Comparison of ENCODE assay signal across 9 cellular contexts in the genomic region with DNA sequence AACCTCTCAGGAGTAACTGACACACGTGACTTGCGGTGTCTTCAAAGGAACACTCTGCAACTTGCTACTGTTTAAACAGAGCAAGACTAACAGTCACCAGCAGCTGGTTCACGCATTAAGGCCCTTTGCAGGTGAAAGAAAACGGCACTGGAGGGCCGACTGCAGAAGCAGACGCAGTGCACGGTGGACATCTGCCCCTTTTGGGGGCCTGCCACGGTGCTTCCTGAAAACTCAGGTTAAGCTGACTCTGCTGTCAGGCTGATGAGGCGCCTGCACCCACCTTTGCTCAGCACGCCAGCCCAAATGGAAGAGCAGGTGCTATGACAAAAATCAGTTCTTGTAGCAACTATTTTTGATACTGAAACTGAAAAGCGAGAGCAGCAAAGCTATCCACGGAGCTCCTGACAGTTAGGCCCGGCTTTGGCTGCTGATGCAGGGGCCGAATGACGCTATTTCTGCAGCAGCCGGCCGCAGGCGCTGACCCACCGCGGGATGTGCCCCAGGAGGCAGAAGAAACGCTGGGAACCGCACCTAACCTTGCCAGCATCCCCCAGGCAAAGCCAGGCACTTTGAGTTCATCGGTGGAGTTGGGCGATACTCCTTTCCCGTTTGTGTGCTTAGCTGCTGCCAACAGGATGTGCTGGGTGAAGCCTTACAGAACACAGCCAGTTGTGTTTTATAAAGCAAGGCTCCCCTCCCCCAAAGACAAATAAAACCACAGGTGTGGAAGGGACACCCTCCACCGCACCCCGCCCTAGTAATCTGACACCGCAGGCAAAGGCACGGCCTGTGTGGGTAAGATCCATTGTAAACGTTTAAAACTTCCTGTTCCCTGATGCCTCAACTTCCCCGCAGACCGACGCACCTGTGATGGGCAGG. TPM values are rescaled to one million over a fixed set of nuclear protein-coding genes. Genes with fewer than 3 reads are reported as not detected.
DNase-seq lines count a peak whose midpoint lies in the region; ATAC-seq and TF ChIP-seq lines count a peak whose summit lies in the region.
"Had no signal": no experiment of that assay in that cellular context is flagged by ENCODE, and none has a peak within 500 bp of the region (broad histone marks: within the 10 kb centered on the region; RNA-seq: fewer than 3 reads in every experiment).

No MANE protein-coding gene starts in this region.

- POLR2A ChIA-PET in activated CD8-positive, alpha-beta T cell treated with anti-CD3 and anti-CD28 coated beads for 36 hours (lab: Charles Lee): interaction anchor here (0.7 to 2.3 kb wide), 7 partner anchors 12 to 61 kb away, joined by 3 to 9 read pairs (median 3); a partner anchor contains a TSS

- H3K4me1 ChIP-seq in foreskin keratinocyte: peaks cover 18% of the 10 kb centered on the region

- H3K9me3 Mint-ChIP-seq in activated CD8-positive, alpha-beta T cell treated with anti-CD3 and anti-CD28 coated beads for 36 hours: peaks cover 5% of the 10 kb centered on the region

- DNase-seq in DMS 273 (lab: John Stamatoyannopoulos, UW; ENCODE audit: unreplicated experiment) (peak; percentile 62), DMS 273 treated with DMSO at 0.1 percent for 48 hours (lab: John Stamatoyannopoulos, UW) (no peak), NCI-H2081 treated with DMSO at 0.1 percent for 48 hours (lab: John Stamatoyannopoulos, UW) (peak; percentile 99), foreskin keratinocyte (peak; percentile 77 to 78), pons (ENCODE audit: low spot score) (no peak)
- peak; percentile 73 for DNase-seq in activated CD8-positive, alpha-beta T cell treated with anti-CD3 and anti-CD28 coated beads for 36 hours
- peak; percentile 58 for DNase-seq in stimulated activated CD4-positive, alpha-beta T cell treated with anti-CD3 and anti-CD28 coated beads, Interleukin-1b, Interleukin-23, amount 100 ng/mL, for 48 hours

- peaks cover 63% of the 10 kb centered on the region for H3K4me1 Mint-ChIP-seq in activated CD8-positive, alpha-beta T cell treated with anti-CD3 and anti-CD28 coated beads for 36 hours (ENCODE audit: low read depth)
- H3K4me1 Mint-ChIP-seq: brain had no signal

- H3K27ac Mint-ChIP-seq in activated CD8-positive, alpha-beta T cell treated with anti-CD3 and anti-CD28 coated beads for 36 hours: peak overlapping the region; percentile 29
- H3K27ac Mint-ChIP-seq: brain had no signal

- H3K36me3 Mint-ChIP-seq in activated CD8-positive, alpha-beta T cell treated with anti-CD3 and anti-CD28 coated beads for 36 hours (ENCODE audit: low read depth): peaks cover 12% of the 10 kb centered on the region

- H3K4me3 Mint-ChIP-seq in activated CD8-positive, alpha-beta T cell treated with anti-CD3 and anti-CD28 coated beads for 36 hours: peak overlapping the region; percentile 36
- H3K4me3 Mint-ChIP-seq: brain had no signal

- intact Hi-C loops in activated CD8-positive, alpha-beta T cell treated with anti-CD3 and anti-CD28 coated beads for 36 hours (cut with micrococcal nuclease): no loop called here

- no peaks in the 10 kb centered on the region for H3K27me3 Mint-ChIP-seq in activated CD8-positive, alpha-beta T cell treated with anti-CD3 and anti-CD28 coated beads for 36 hours

- ATAC-seq in HG02973 (IDR thresholded peaks at IDR 0.05; ENCODE audit: unreplicated experiment) (peak; percentile 50), foreskin keratinocyte (peak; percentile 81)
- ATAC-seq in activated CD8-positive, alpha-beta T cell treated with anti-CD3 and anti-CD28 coated beads for 36 hours: peak; percentile 59

- CTCF ChIA-PET in activated CD8-positive, alpha-beta T cell treated with anti-CD3 and anti-CD28 coated beads for 36 hours (lab: Charles Lee): interaction anchor here (0.8 to 1.6 kb wide), 3 partner anchors 141 to 337 kb away, joined by 3 to 4 read pairs (median 3); no protein-coding TSS in a partner anchor

- no peak for TF ChIP-seq CTCF in activated CD8-positive, alpha-beta T cell treated with anti-CD3 and anti-CD28 coated beads for 36 hours (IDR thresholded peaks at IDR 0.05)
- peak; percentile 3 for TF ChIP-seq CTCF in foreskin keratinocyte (conservative IDR thresholded peaks at IDR 0.05)

- no peak overlapping the region for H3K27ac ChIP-seq in foreskin keratinocyte

- H3K27me3 ChIP-seq in foreskin keratinocyte: no peaks in the 10 kb centered on the region

RNA-seq across cellular contexts. Expression of a gene that starts 21.1 kb away (rescaled TPM):
- total RNA-seq in activated CD8-positive, alpha-beta T cell treated with anti-CD3 and anti-CD28 coated beads for 36 hours: 10 to 100 TPM; 12.5 to 12.7 TPM
- 0.04 TPM in 1 of 2 replicates, not detected in the other for total RNA-seq in foreskin keratinocyte
- not detected in 2 replicates for polyA plus RNA-seq in foreskin keratinocyte

RNA-seq across cellular contexts. Expression of a gene that starts 29.0 kb away (rescaled TPM):
- 10 to 100 TPM; 51.4 to 56.2 TPM for total RNA-seq in activated CD8-positive, alpha-beta T cell treated with anti-CD3 and anti-CD28 coated beads for 36 hours
- total RNA-seq in foreskin keratinocyte: 131 and 137 TPM in 2 replicates
- 110 and 114 TPM in 2 replicates for polyA plus RNA-seq in foreskin keratinocyte

Comparison
In these comparisons a context has a peak if more than half of its experiments do, and no peak if none do; other contexts are left out.
1. DNase-seq: peak in DMS 273 (single experiment), NCI-H2081 treated with DMSO at 0.1 percent for 48 hours (single experiment), activated CD8-positive, alpha-beta T cell treated with anti-CD3 and anti-CD28 coated beads for 36 hours (single experiment), foreskin keratinocyte (2 of 2) and stimulated activated CD4-positive, alpha-beta T cell treated with anti-CD3 and anti-CD28 coated beads, Interleukin-1b, Interleukin-23, amount 100 ng/mL, for 48 hours (single experiment); none in DMS 273 treated with DMSO at 0.1 percent for 48 hours (single experiment) and pons (single experiment).
2. RNA of a gene that starts 21.1 kb away (total RNA-seq): 12.5 to 12.7 TPM in activated CD8-positive, alpha-beta T cell treated with anti-CD3 and anti-CD28 coated beads for 36 hours; 0.04 TPM in foreskin keratinocyte; every median in the first group is over 10 times any median in the second.
3. Peak in every context shown above with its lines, with median percentiles within 50 percentile points of each other: ATAC-seq.